ENCODE assay signal across 11 cellular contexts in the genomic region with DNA sequence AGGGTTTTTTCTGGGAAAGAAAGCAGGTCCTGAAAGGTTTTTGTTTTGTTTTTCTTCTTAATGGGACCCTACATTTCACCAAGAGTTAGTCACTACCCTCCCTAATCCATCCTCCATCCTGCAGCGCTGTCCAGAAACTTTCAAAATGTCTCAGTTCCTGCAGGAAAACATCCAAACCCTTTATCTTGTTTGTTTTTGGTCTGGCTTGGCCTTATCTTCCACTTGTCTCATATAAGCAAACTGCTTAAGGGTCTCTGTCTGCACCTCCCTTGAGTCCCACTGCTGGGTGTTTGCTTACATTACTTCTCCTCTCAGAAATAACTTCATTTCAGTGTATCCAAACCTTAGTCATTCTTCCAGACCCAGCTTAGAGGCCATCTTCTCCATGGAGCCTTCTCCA. TPM values are rescaled to one million over a fixed set of nuclear protein-coding genes. Genes with fewer than 3 reads are reported as not detected.
DNase-seq lines count a peak whose midpoint lies in the region; ATAC-seq and TF ChIP-seq lines count a peak whose summit lies in the region.
"Had no signal": no experiment of that assay in that cellular context is flagged by ENCODE, and none has a peak within 500 bp of the region (broad histone marks: within the 10 kb centered on the region; RNA-seq: fewer than 3 reads in every experiment).

No MANE protein-coding gene starts in this region.

- H3K4me2 ChIP-seq in DND-41 (ENCODE audit: insufficient read depth, low read length): no peak overlapping the region

- no peak overlapping the region for H2AFZ ChIP-seq in DND-41 (ENCODE audit: low read depth, low read length)

- H3K9me3 ChIP-seq in DND-41 (ENCODE audit: insufficient read depth, low read length, severe bottlenecking) (no peaks in the 10 kb centered on the region), Caco-2 (no peaks in the 10 kb centered on the region), suprapubic skin (no peaks in the 10 kb centered on the region)

- H3K27ac ChIP-seq in DND-41 (ENCODE audit: low read length) (peak overlapping the region; percentile 78; the same call in 1 of the 2 replicates), suprapubic skin (no peak overlapping the region)
- H3K27ac ChIP-seq: SK-N-MC had no signal

- H3K36me3 Mint-ChIP-seq in activated CD4-positive, alpha-beta memory T cell treated with anti-CD3 and anti-CD28 coated beads for 36 hours: no peaks in the 10 kb centered on the region
- H3K36me3 Mint-ChIP-seq in stimulated activated effector memory CD8-positive, alpha-beta T cell treated with anti-CD3 and anti-CD28 coated beads, Interleukin-12 subunit alpha, Interleukin-12 subunit beta, amount 100 ng/mL, for 72 hours: peaks cover 4% of the 10 kb centered on the region
- no peaks in the 10 kb centered on the region for H3K36me3 Mint-ChIP-seq in Caco-2 (ENCODE audit: insufficient read depth, unreplicated experiment)

- H3K9ac ChIP-seq in DND-41 (ENCODE audit: low read depth, low read length): peak overlapping the region; percentile 48; the same call in 1 of the 2 replicates

- H3K79me2 ChIP-seq in DND-41 (ENCODE audit: insufficient read depth, low read length): no peaks in the 10 kb centered on the region

- no peaks in the 10 kb centered on the region for H3K27me3 Mint-ChIP-seq in activated CD4-positive, alpha-beta memory T cell treated with anti-CD3 and anti-CD28 coated beads for 36 hours
- H3K27me3 Mint-ChIP-seq in Caco-2 (ENCODE audit: insufficient read depth, unreplicated experiment): no peaks in the 10 kb centered on the region

- CTCF ChIA-PET in activated CD4-positive, alpha-beta memory T cell treated with anti-CD3 and anti-CD28 coated beads for 36 hours (lab: Charles Lee): interaction anchor here (1.0 to 6.3 kb wide), 14 partner anchors 13 to 182 kb away, joined by 3 to 76 read pairs (median 6); partner anchors contain the start of gene TRAF1
- CTCF ChIA-PET in Caco-2 (lab: Charles Lee): no interaction called here

- BruUV-seq in Caco-2 (replicated peaks; lab: Mats Ljungman, UMichigan): no TSS peak

- no peak overlapping the region for H3K4me3 Mint-ChIP-seq in activated CD4-positive, alpha-beta memory T cell treated with anti-CD3 and anti-CD28 coated beads for 36 hours
- no peak overlapping the region for H3K4me3 Mint-ChIP-seq in stimulated activated effector memory CD8-positive, alpha-beta T cell treated with anti-CD3 and anti-CD28 coated beads, Interleukin-12 subunit alpha, Interleukin-12 subunit beta, amount 100 ng/mL, for 72 hours
- no peak overlapping the region for H3K4me3 Mint-ChIP-seq in Caco-2 (ENCODE audit: unreplicated experiment)

- intact Hi-C loops in activated CD4-positive, alpha-beta memory T cell treated with anti-CD3 and anti-CD28 coated beads for 36 hours (cut with micrococcal nuclease): no loop called here
- intact Hi-C loops in Right ventricle myocardium superior (cut with DNase I) (loop anchor here (5.0 kb wide), 1 partner anchor 180 kb away; no protein-coding TSS in a partner anchor), Caco-2 (cut with micrococcal nuclease; ENCODE audit: unreplicated experiment) (loop anchor here (2.0 to 5.0 kb wide), 3 partner anchors 61 to 320 kb away; partner anchors contain the start of genes PHF19 and PSMD5)

- peaks cover 49% of the 10 kb centered on the region for H3K4me1 Mint-ChIP-seq in activated CD4-positive, alpha-beta memory T cell treated with anti-CD3 and anti-CD28 coated beads for 36 hours (ENCODE audit: low read depth)
- peaks cover 52% of the 10 kb centered on the region for H3K4me1 Mint-ChIP-seq in stimulated activated effector memory CD8-positive, alpha-beta T cell treated with anti-CD3 and anti-CD28 coated beads, Interleukin-12 subunit alpha, Interleukin-12 subunit beta, amount 100 ng/mL, for 72 hours
- H3K4me1 Mint-ChIP-seq in Caco-2 (ENCODE audit: low read depth, unreplicated experiment): peaks cover 10% of the 10 kb centered on the region

- H3K4me1 ChIP-seq in DND-41 (ENCODE audit: insufficient read depth, low read length) (peaks cover 33% of the 10 kb centered on the region), Caco-2 (0 out of 2 replicates have a peak, but pooled peaks cover 8% of the 10 kb centered on the region), suprapubic skin (peaks cover 64% of the 10 kb centered on the region)

- H3K4me3 ChIP-seq in DND-41 (ENCODE audit: low read depth in 1 of 2, low read length in 2 of 2): no peak overlapping the region
- H3K4me3 ChIP-seq in Caco-2 (ENCODE audit: low read depth, low read length): no peak overlapping the region
- no peak overlapping the region for H3K4me3 ChIP-seq in suprapubic skin
- H3K4me3 ChIP-seq: SK-N-MC had no signal

- H3K27ac Mint-ChIP-seq in activated CD4-positive, alpha-beta memory T cell treated with anti-CD3 and anti-CD28 coated beads for 36 hours: peak overlapping the region; percentile 49
- H3K27ac Mint-ChIP-seq in stimulated activated effector memory CD8-positive, alpha-beta T cell treated with anti-CD3 and anti-CD28 coated beads, Interleukin-12 subunit alpha, Interleukin-12 subunit beta, amount 100 ng/mL, for 72 hours: peak overlapping the region; percentile 100
- no peak overlapping the region for H3K27ac Mint-ChIP-seq in Caco-2 (ENCODE audit: unreplicated experiment)

- no peak for TF ChIP-seq POLR2A in suprapubic skin (IDR thresholded peaks at IDR 0.05)

- ATAC-seq in DND-41 (ENCODE audit: insufficient read depth, low read depth) (no peak), Right ventricle myocardium superior (ENCODE audit: poor library complexity) (peak; percentile 10), HG03159 (IDR thresholded peaks at IDR 0.05; ENCODE audit: unreplicated experiment) (no peak)
- ATAC-seq in stimulated activated effector memory CD8-positive, alpha-beta T cell treated with anti-CD3 and anti-CD28 coated beads, Interleukin-12 subunit alpha, Interleukin-12 subunit beta, amount 100 ng/mL, for 72 hours: no peak

- H3K27me3 ChIP-seq in DND-41 (ENCODE audit: insufficient read depth, low read length, poor library complexity): no peaks in the 10 kb centered on the region
- H3K27me3 ChIP-seq in Caco-2 (replicated peaks; ENCODE audit: control insufficient read depth, insufficient read depth, low read length): peaks cover 2% of the 10 kb centered on the region; the same call in 1 of the 2 replicates
- no peaks in the 10 kb centered on the region for H3K27me3 ChIP-seq in suprapubic skin

- DNase-seq in DND-41: no peak
- DNase-seq in activated CD4-positive, alpha-beta memory T cell treated with anti-CD3 and anti-CD28 coated beads for 36 hours: no peak
- DNase-seq in Right ventricle myocardium superior: no peak
- DNase-seq in stimulated activated effector memory CD8-positive, alpha-beta T cell treated with anti-CD3 and anti-CD28 coated beads, Interleukin-12 subunit alpha, Interleukin-12 subunit beta, amount 100 ng/mL, for 72 hours (ENCODE audit: low spot score in 2 of 2): no peak
- DNase-seq in Caco-2: no peak
- DNase-seq in suprapubic skin (ENCODE audit: low spot score in 2 of 2): no peak
- DNase-seq in T-helper 2 cell: no peak
- DNase-seq: glutamatergic neuron, NCI-H345 had no signal

- TF ChIP-seq EP300 in suprapubic skin (IDR thresholded peaks at IDR 0.05): no peak

- no peaks in the 10 kb centered on the region for H3K36me3 ChIP-seq in DND-41 (ENCODE audit: insufficient read depth, low read length)
- no peaks in the 10 kb centered on the region for H3K36me3 ChIP-seq in Caco-2 (ENCODE audit: control insufficient read depth, insufficient read depth, low read length)
- no peaks in the 10 kb centered on the region for H3K36me3 ChIP-seq in suprapubic skin

- H3K9me3 Mint-ChIP-seq in activated CD4-positive, alpha-beta memory T cell treated with anti-CD3 and anti-CD28 coated beads for 36 hours: no peaks in the 10 kb centered on the region
- H3K9me3 Mint-ChIP-seq in stimulated activated effector memory CD8-positive, alpha-beta T cell treated with anti-CD3 and anti-CD28 coated beads, Interleukin-12 subunit alpha, Interleukin-12 subunit beta, amount 100 ng/mL, for 72 hours: no peaks in the 10 kb centered on the region
- no peaks in the 10 kb centered on the region for H3K9me3 Mint-ChIP-seq in Caco-2 (ENCODE audit: unreplicated experiment)

- POLR2A ChIA-PET in activated CD4-positive, alpha-beta memory T cell treated with anti-CD3 and anti-CD28 coated beads for 36 hours (lab: Charles Lee): interaction anchor here (1.2 to 10.5 kb wide), 3 partner anchors 15 to 144 kb away, joined by 3 to 124 read pairs (median 6); partner anchors contain the start of gene FBXW2
- POLR2A ChIA-PET in Caco-2 (lab: Charles Lee): no interaction called here

- H4K20me1 ChIP-seq in DND-41 (ENCODE audit: insufficient read depth, low read length): no peaks in the 10 kb centered on the region

- TF ChIP-seq CTCF in DND-41 (IDR thresholded peaks at IDR 0.05; ENCODE audit: borderline replicate concordance, extremely low read depth, low read length, poor library complexity, severe bottlenecking) (no peak), Caco-2 (IDR thresholded peaks at IDR 0.05; ENCODE audit: insufficient read depth in 1 of 2, low read depth in 1 of 2, low read length in 1 of 2, severe bottlenecking in 1 of 2, unreplicated experiment in 1 of 2) (no peak), suprapubic skin (IDR thresholded peaks at IDR 0.05) (no peak)

- WGBS in suprapubic skin: 65% methylated on average over 1 of the region's 1 CpG

RNA-seq across cellular contexts. Expression of gene TRAF1, which starts 11.0 kb away (rescaled TPM):
- total RNA-seq in activated CD4-positive, alpha-beta memory T cell treated with anti-CD3 and anti-CD28 coated beads for 36 hours: 100 to 1,000 TPM; 124 TPM
- total RNA-seq in Right ventricle myocardium superior: 2.2 TPM
- total RNA-seq in Caco-2 (2022): 1.1 and 1.3 TPM in 2 replicates
- total RNA-seq in suprapubic skin: 10 to 100 TPM in 1 of 4 donors, 1 to 10 TPM in 3; 3.5 to 12.2 (median 7.5) TPM

Comparison
In these comparisons a context has a peak if more than half of its experiments do, and no peak if none do; other contexts are left out.
1. RNA of gene TRAF1, which starts 11.0 kb away (total RNA-seq): 124 TPM in activated CD4-positive, alpha-beta memory T cell treated with anti-CD3 and anti-CD28 coated beads for 36 hours; 3.5 to 12.2 TPM in suprapubic skin, 2.2 TPM in Right ventricle myocardium superior (single experiment) and 1.1 to 1.3 TPM in Caco-2; every median in the first group is over 4 times any median in the second.